Comparison of ENCODE assay signal across 8 cellular contexts in the genomic region with DNA sequence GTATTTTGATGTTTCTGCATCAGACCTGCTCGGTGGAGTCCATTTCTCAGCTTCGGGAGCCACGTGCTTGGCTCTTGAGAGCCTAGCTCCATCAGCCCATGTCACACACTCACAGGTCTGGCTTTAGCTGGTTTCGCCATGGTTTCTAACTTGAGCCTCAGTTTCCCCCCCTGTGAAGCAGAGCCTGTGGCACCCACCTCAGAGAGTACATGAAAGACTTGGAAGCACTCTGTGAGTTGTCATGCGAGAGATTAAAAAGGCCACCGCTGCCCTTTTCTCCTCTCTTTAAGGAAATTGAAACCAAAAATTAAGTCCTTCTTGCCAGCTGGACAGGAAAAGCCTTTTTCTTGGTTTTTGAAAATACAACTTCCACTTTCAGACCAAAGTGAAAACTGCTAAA. TPM values are rescaled to one million over a fixed set of nuclear protein-coding genes. Genes with fewer than 3 reads are reported as not detected.
A peak's percentile ranks its signal among the peaks of the same experiment; 100 is the strongest.
DNase-seq lines count a peak whose midpoint lies in the region; ATAC-seq and TF ChIP-seq lines count a peak whose summit lies in the region.

No MANE protein-coding gene starts in this region.

- H4K20me1 ChIP-seq in DOHH2 (ENCODE audit: control insufficient read depth, insufficient read depth, low read depth, low read length) (peaks cover 78% of the 10 kb centered on the region), OCI-LY1 (ENCODE audit: insufficient read depth, low read length) (no peaks in the 10 kb centered on the region; the same call in 1 of the 2 replicates)

- 23 to 48% methylated on average over 6 of the region's 6 CpGs for WGBS in heart right ventricle, 2 donors

- peak overlapping the region; percentile 25 for H3K27ac ChIP-seq in DOHH2 (ENCODE audit: low read depth, low read length)
- peak overlapping the region; percentile 56 for H3K27ac ChIP-seq in OCI-LY1 (ENCODE audit: low read depth, low read length, poor library complexity, severe bottlenecking)
- peak overlapping the region in 9 of 10 donors; percentile 10 to 90 (median 69) for H3K27ac ChIP-seq in heart right ventricle
- peak overlapping the region; percentile 24 to 56 for H3K27ac ChIP-seq in uterus

- no peaks in the 10 kb centered on the region for H3K27me3 ChIP-seq in DOHH2 (ENCODE audit: control insufficient read depth, low read length)
- H3K27me3 ChIP-seq in OCI-LY1 (ENCODE audit: insufficient read depth, low read length) = no peaks in the 10 kb centered on the region
- no peaks in the 10 kb centered on the region for H3K27me3 ChIP-seq in heart right ventricle
- no peaks in the 10 kb centered on the region for H3K27me3 ChIP-seq in uterus

- H3K9me2 ChIP-seq in DOHH2 (replicated peaks; ENCODE audit: control insufficient read depth, low read length) = no peaks in the 10 kb centered on the region
- H3K9me2 ChIP-seq in OCI-LY1 (ENCODE audit: low read depth, low read length) = no peaks in the 10 kb centered on the region

- ATAC-seq in GM21526 (IDR thresholded peaks at IDR 0.05; ENCODE audit: low FRiP score, unreplicated experiment) (peak; percentile 63), heart right ventricle (peak in 6 of 8 donors; percentile 11 to 41 (median 32))

- TF ChIP-seq POLR2A in uterus (IDR thresholded peaks at IDR 0.05) = no peak

- H3K4me3 ChIP-seq in DOHH2 (ENCODE audit: low read length) = peak overlapping the region; percentile 54
- peak overlapping the region; percentile 35 for H3K4me3 ChIP-seq in OCI-LY1 (ENCODE audit: low read depth, low read length, poor library complexity, severe bottlenecking)
- H3K4me3 ChIP-seq in heart right ventricle = peak overlapping the region in 7 of 10 donors; percentile 10 to 47 (median 40)
- H3K4me3 ChIP-seq in uterus = peak overlapping the region in 1 of 2 donors; percentile 25

- H3K9ac ChIP-seq in OCI-LY1 (ENCODE audit: low read length) = peak overlapping the region; percentile 38; the same call in 1 of the 2 replicates

- intact Hi-C loops in heart right ventricle (cut with DNase I) = no loop called here
- intact Hi-C loops in uterus (cut with DNase I; ENCODE audit: low total_unique reads) = no loop called here

- H3F3A ChIP-seq in DOHH2 (ENCODE audit: control insufficient read depth, insufficient read depth) (peaks cover 6% of the 10 kb centered on the region; the same call in 1 of the 2 replicates), OCI-LY1 (ENCODE audit: insufficient read depth, low read length) (no peaks in the 10 kb centered on the region)

- H3K9me3 ChIP-seq in DOHH2 (ENCODE audit: control insufficient read depth, insufficient read depth, low read length) (no peaks in the 10 kb centered on the region), OCI-LY1 (ENCODE audit: low read length) (no peaks in the 10 kb centered on the region), heart right ventricle (no peaks in the 10 kb centered on the region), uterus (no peaks in the 10 kb centered on the region)

- peaks cover 82% of the 10 kb centered on the region for H3K36me3 ChIP-seq in DOHH2 (ENCODE audit: control insufficient read depth, low read length)
- H3K36me3 ChIP-seq in OCI-LY1 (ENCODE audit: insufficient read depth, low read length) = peaks cover 41% of the 10 kb centered on the region
- H3K36me3 ChIP-seq in heart right ventricle = peaks cover 0 to 25% (median 0%) of the 10 kb centered on the region in 9 donors
- no peaks in the 10 kb centered on the region for H3K36me3 ChIP-seq in uterus

- H2AFZ ChIP-seq in OCI-LY1 (ENCODE audit: low read length) = no peak overlapping the region

- H3K79me2 ChIP-seq in DOHH2 (ENCODE audit: control insufficient read depth, low read length) (peaks cover 100% of the 10 kb centered on the region), OCI-LY1 (ENCODE audit: insufficient read depth, low read length) (peaks cover 64% of the 10 kb centered on the region)

- DNase-seq in heart right ventricle (no peak), uterus (no peak), T-helper 9 cell (no peak), NCI-H82 (lab: John Stamatoyannopoulos, UW) (no peak), globus pallidus (ENCODE audit: low spot score) (no peak)

- peaks cover 78% of the 10 kb centered on the region for H3K4me1 ChIP-seq in DOHH2 (ENCODE audit: control insufficient read depth, low read length)
- H3K4me1 ChIP-seq in OCI-LY1 (ENCODE audit: insufficient read depth, low read length, severe bottlenecking) = peaks cover 95% of the 10 kb centered on the region
- peaks cover 3 to 100% (median 82%) of the 10 kb centered on the region in 9 donors for H3K4me1 ChIP-seq in heart right ventricle
- peaks cover 15 to 18% of the 10 kb centered on the region in 2 donors for H3K4me1 ChIP-seq in uterus

- TF ChIP-seq CTCF in DOHH2 (IDR thresholded peaks at IDR 0.05; ENCODE audit: low read depth, low read length, poor library complexity, severe bottlenecking) = no peak
- TF ChIP-seq CTCF in OCI-LY1 (IDR thresholded peaks at IDR 0.05; ENCODE audit: low read length) = no peak
- no peak for TF ChIP-seq CTCF in heart right ventricle (IDR thresholded peaks at IDR 0.05)
- TF ChIP-seq CTCF in uterus (IDR thresholded peaks at IDR 0.05) = no peak

- H3K4me2 ChIP-seq in DOHH2 (ENCODE audit: low read length) = peak overlapping the region; percentile 70
- peak overlapping the region; percentile 65 for H3K4me2 ChIP-seq in OCI-LY1 (ENCODE audit: low read length)

RNA-seq across cellular contexts. Expression of a gene that starts 8.8 kb away (rescaled TPM):
- total RNA-seq in heart right ventricle (10 to 100 TPM in 8 of 10 donors, 1 to 10 TPM in 2; 8.8 to 13.7 (median 11.7) TPM), uterus (10 to 100 TPM; 14.1 to 43.3 (median 27.2) TPM)
- 1 to 10 TPM; 4.2 to 8.9 TPM for polyA plus RNA-seq in heart right ventricle
